ENCODE assay signal across 23 cellular contexts in genomic region chr11:8127442-8127841, GRCh38.
"Had no signal": no experiment of that assay in that cellular context is flagged by ENCODE, and none has a peak within 500 bp of the region (broad histone marks: within the 10 kb centered on the region; RNA-seq: fewer than 3 reads in every experiment).

No MANE protein-coding gene starts in this region.

- H3K9me3 Mint-ChIP-seq: activated CD8-positive, alpha-beta T cell treated with anti-CD3 and anti-CD28 coated beads for 36 hours; activated naive CD8-positive, alpha-beta T cell treated with anti-CD3 and anti-CD28 coated beads, Interleukin-2, amount 10 ng/mL, durations not matched to agents 7 days and 5 days; activated T-helper 2 cell treated with anti-CD3 and anti-CD28 coated beads, Interferon-gamma antibody, Interleukin-2, Interleukin-4, amounts not matched to agents 10 μg/mL and 5 μg/mL and 100 μg/mL, durations not matched to agents 14 hours and 24 hours and 36 hours had no signal

- H3K4me3 Mint-ChIP-seq: activated CD8-positive, alpha-beta T cell treated with anti-CD3 and anti-CD28 coated beads for 36 hours; activated naive CD8-positive, alpha-beta T cell treated with anti-CD3 and anti-CD28 coated beads, Interleukin-2, amount 10 ng/mL, durations not matched to agents 7 days and 5 days; activated T-cell treated with anti-CD3 and anti-CD28 coated beads, Interleukin-2, amount 50 U/mL, for 72 hours had no signal

- DNase-seq: activated CD4-positive, alpha-beta T cell treated with anti-CD3 and anti-CD28 coated beads for 4 hours; activated CD8-positive, alpha-beta memory T cell treated with anti-CD3 and anti-CD28 coated beads, Interleukin-2, amount 50 U/mL, for 4 hours; activated CD8-positive, alpha-beta T cell treated with anti-CD3 and anti-CD28 coated beads for 36 hours; activated gamma-delta T cell treated with Interleukin-2 at 50 U/mL for 16 hours; activated naive CD4-positive, alpha-beta T cell treated with anti-CD3 and anti-CD28 coated beads, Interleukin-2, amount 50 U/mL, for 16 hours; activated naive CD8-positive, alpha-beta T cell treated with anti-CD3 and anti-CD28 coated beads, Interleukin-2, amount 10 ng/mL, durations not matched to agents 7 days and 5 days; activated T-cell treated with anti-CD3 and anti-CD28 coated beads, Interleukin-2, amount 50 U/mL, for 72 hours; body of pancreas; central memory CD4-positive, alpha-beta T cell; Kasumi-1; KBM-7; NCI-H1092; NCI-H1417; NCI-H2171; NCI-H510A treated with DMSO at 0.1 percent for 48 hours; NK-92 treated with Interleukin-12 subunit alpha and Interleukin-12 subunit beta, amount 100 ng/mL, for 24 hours; OCI-M1; RPMI8226; SW 1271 had no signal

- H3K4me1 Mint-ChIP-seq: activated naive CD8-positive, alpha-beta T cell treated with anti-CD3 and anti-CD28 coated beads, Interleukin-2, amount 10 ng/mL, durations not matched to agents 7 days and 5 days had no signal

- H3K27me3 Mint-ChIP-seq: activated CD8-positive, alpha-beta T cell treated with anti-CD3 and anti-CD28 coated beads for 36 hours; activated naive CD8-positive, alpha-beta T cell treated with anti-CD3 and anti-CD28 coated beads, Interleukin-2, amount 10 ng/mL, durations not matched to agents 7 days and 5 days had no signal

- H3K36me3 Mint-ChIP-seq: activated naive CD8-positive, alpha-beta T cell treated with anti-CD3 and anti-CD28 coated beads, Interleukin-2, amount 10 ng/mL, durations not matched to agents 7 days and 5 days had no signal

- ATAC-seq: activated CD4-positive, CD25-positive, alpha-beta regulatory T cell treated with anti-CD3 and anti-CD28 coated beads, Interleukin-2, amount 50 U/mL, for 24 hours; activated CD8-positive, alpha-beta T cell treated with anti-CD3 and anti-CD28 coated beads for 36 hours; activated T-cell treated with anti-CD3 and anti-CD28 coated beads, Interleukin-2, amount 50 U/mL, for 72 hours; body of pancreas; Right ventricle myocardium inferior; SK-N-SH treated with all-trans-retinoic acid at 6 μM for 48 hours had no signal

- H3K27ac Mint-ChIP-seq: activated CD8-positive, alpha-beta T cell treated with anti-CD3 and anti-CD28 coated beads for 36 hours; activated naive CD8-positive, alpha-beta T cell treated with anti-CD3 and anti-CD28 coated beads, Interleukin-2, amount 10 ng/mL, durations not matched to agents 7 days and 5 days; activated T-cell treated with anti-CD3 and anti-CD28 coated beads, Interleukin-2, amount 50 U/mL, for 72 hours; activated T-helper 2 cell treated with anti-CD3 and anti-CD28 coated beads, Interferon-gamma antibody, Interleukin-2, Interleukin-4, amounts not matched to agents 10 μg/mL and 5 μg/mL and 100 μg/mL, durations not matched to agents 14 hours and 24 hours and 36 hours had no signal
